Comparison of ENCODE assay signal across 9 cellular contexts in genomic region chr12:113244015-113244983, GRCh38. TPM values are rescaled to one million over a fixed set of nuclear protein-coding genes. Genes with fewer than 3 reads are reported as not detected.
DNase-seq lines count a peak whose midpoint lies in the region; ATAC-seq, FAIRE-seq and TF ChIP-seq lines count a peak whose summit lies in the region.
"Had no signal": no experiment of that assay in that cellular context is flagged by ENCODE, and none has a peak within 500 bp of the region (broad histone marks: within the 10 kb centered on the region; RNA-seq: fewer than 3 reads in every experiment).

No MANE protein-coding gene starts in this region.

- peaks cover 71% of the 10 kb centered on the region for H3F3A ChIP-seq in PC-9 (ENCODE audit: insufficient read depth, low read depth)

- no peak overlapping the region for H3K4me2 ChIP-seq in PC-9

- no peaks in the 10 kb centered on the region for H3K9me3 ChIP-seq in PC-9 (ENCODE audit: insufficient read depth, low read depth)
- H3K9me3 ChIP-seq: SJSA1 had no signal

- peak overlapping the region; percentile 83 for H3K27ac ChIP-seq in PC-9
- H3K27ac ChIP-seq: SJSA1 had no signal

- H2AFZ ChIP-seq in PC-9 = no peak overlapping the region

- TF ChIP-seq CTCF in PC-9 (conservative IDR thresholded peaks at IDR 0.05) (no peak), epithelial cell of esophagus (IDR thresholded peaks at IDR 0.05; ENCODE audit: insufficient read depth, low read depth, low read length, missing control alignments) (no peak), neural crest cell (conservative IDR thresholded peaks at IDR 0.05) (no peak)

- H3K79me2 ChIP-seq in PC-9 (ENCODE audit: low read depth) = peaks cover 52% of the 10 kb centered on the region

- BruUV-seq in PC-9 (replicated peaks; lab: Mats Ljungman, UMichigan) = no TSS peak

- intact Hi-C loops in PC-9 (cut with micrococcal nuclease; ENCODE audit: unreplicated experiment) = loop anchor here (5.0 kb wide), 1 partner anchor 47 kb away; no protein-coding TSS in a partner anchor

- peaks cover 79% of the 10 kb centered on the region for H3K4me1 ChIP-seq in PC-9 (replicated peaks; ENCODE audit: insufficient read depth)

- H3K27me3 ChIP-seq in PC-9 (ENCODE audit: insufficient read depth, low read depth) = no peaks in the 10 kb centered on the region
- H3K27me3 ChIP-seq: SJSA1 had no signal

- H3K4me3 ChIP-seq in PC-9 (no peak overlapping the region), epithelial cell of esophagus (ENCODE audit: low read length) (no peak overlapping the region)
- H3K4me3 ChIP-seq: SJSA1 had no signal

- peaks cover under 1% of the 10 kb centered on the region for H3K36me3 Mint-ChIP-seq in neural crest cell (ENCODE audit: low read depth)

- 0 out of 2 replicates have a peak, but pooled peaks cover 7% of the 10 kb centered on the region for H4K20me1 ChIP-seq in PC-9 (ENCODE audit: insufficient read depth)

- no peaks in the 10 kb centered on the region for H3K9me2 ChIP-seq in PC-9 (ENCODE audit: insufficient read depth)

- no peak overlapping the region for H3K4me3 Mint-ChIP-seq in neural crest cell

- DNase-seq in COR-L47 (lab: John Stamatoyannopoulos, UW) (peak; percentile 41), PC-9 (no peak), epithelial cell of esophagus (ENCODE audit: low read depth) (peak; percentile 66), neural crest cell (ENCODE audit: low read depth, low spot score) (no peak), HTR-8/SVneo (ENCODE audit: insufficient read length, low spot score) (no peak), SW480 (ENCODE audit: low spot score) (no peak)

- H3K27ac Mint-ChIP-seq in neural crest cell (ENCODE audit: unreplicated experiment) = peak overlapping the region; percentile 5

- POLR2A ChIA-PET in PC-9 (lab: Charles Lee; ENCODE audit: unreplicated experiment) = no interaction called here

- CTCF ChIA-PET in PC-9 (lab: Charles Lee) = no interaction called here

- no peaks in the 10 kb centered on the region for H3K27me3 Mint-ChIP-seq in neural crest cell (ENCODE audit: low read depth)

- no peaks in the 10 kb centered on the region for H3K9me3 Mint-ChIP-seq in neural crest cell

- ATAC-seq in HG02852 (IDR thresholded peaks at IDR 0.05; ENCODE audit: unreplicated experiment) (no peak), GM21576 (IDR thresholded peaks at IDR 0.05; ENCODE audit: unreplicated experiment) (no peak)

- no peaks in the 10 kb centered on the region for H3K36me3 ChIP-seq in PC-9 (ENCODE audit: low read depth)

- no peak for FAIRE-seq in HTR-8/SVneo (lab: Jason Lieb, UNC)

- peaks cover 53% of the 10 kb centered on the region for H3K4me1 Mint-ChIP-seq in neural crest cell

RNA-seq across cellular contexts. Expression of gene TPCN1, which starts 23.0 kb away (rescaled TPM):
- total RNA-seq in PC-9 (2021) = 34.1 and 42.7 TPM in 2 replicates
- 18.3 and 18.9 TPM in 2 replicates for total RNA-seq in neural crest cell

RNA-seq across cellular contexts. Expression of gene RITA1, which starts 58.8 kb away (rescaled TPM):
- total RNA-seq in PC-9 (2021) = 15.8 and 16.1 TPM in 2 replicates
- total RNA-seq in neural crest cell = 20.0 and 20.1 TPM in 2 replicates

RNA-seq across cellular contexts. Expression of gene DDX54, which starts 59.0 kb away (rescaled TPM):
- total RNA-seq in PC-9 (2021) (80.1 and 81.3 TPM in 2 replicates), neural crest cell (68.5 and 69.7 TPM in 2 replicates)

Comparison
In these comparisons a context has a peak if more than half of its experiments do, and no peak if none do; other contexts are left out.
1. DNase-seq: peak in COR-L47 (single experiment) and epithelial cell of esophagus (single experiment); none in PC-9 (0 of 2), neural crest cell (single experiment), HTR-8/SVneo (single experiment) and SW480 (single experiment).